8 cellular contexts compared by ENCODE assay signal in genomic region chr19:8396563-8397203, GRCh38. TPM values are rescaled to one million over a fixed set of nuclear protein-coding genes. Genes with fewer than 3 reads are reported as not detected.
A peak's percentile ranks its signal among the peaks of the same experiment; 100 is the strongest.
DNase-seq lines count a peak whose midpoint lies in the region; ATAC-seq and TF ChIP-seq lines count a peak whose summit lies in the region.

No MANE protein-coding gene starts in this region.

- H3K9ac ChIP-seq in GM23248 (no peak overlapping the region), parathyroid adenoma (no peak overlapping the region)

- H3K79me2 ChIP-seq in GM23248 (ENCODE audit: insufficient read depth) (peaks cover 89% of the 10 kb centered on the region), parathyroid adenoma (peaks cover 38% of the 10 kb centered on the region)

- DNase-seq in GM23248 (peak; percentile 77), SJCRH30 (peak; percentile 38 to 53), activated gamma-delta T cell (lab: John Stamatoyannopoulos, UW) (peak; percentile 62), fibroblast of villous mesenchyme (ENCODE audit: low read depth) (peak; percentile 56), upper lobe of left lung (peak; percentile 52 to 88)

- peak; percentile 47 to 74 for ATAC-seq in upper lobe of left lung (ENCODE audit: low FRiP score in 2 of 2)
- no peak for ATAC-seq in HG03378 (IDR thresholded peaks at IDR 0.05; ENCODE audit: unreplicated experiment)

- H3K4me3 ChIP-seq in GM23248 (no peak overlapping the region), SJCRH30 (no peak overlapping the region), fibroblast of villous mesenchyme (ENCODE audit: low read depth, low read length) (no peak overlapping the region), parathyroid adenoma (ENCODE audit: low read depth, low read length) (no peak overlapping the region), upper lobe of left lung (no peak overlapping the region)

- H3K36me3 ChIP-seq in GM23248 (ENCODE audit: low read depth) (no peaks in the 10 kb centered on the region), SJCRH30 (peaks cover 3% of the 10 kb centered on the region; the same call in 1 of the 2 replicates), parathyroid adenoma (ENCODE audit: control insufficient read depth, insufficient read depth, low read length) (no peaks in the 10 kb centered on the region), upper lobe of left lung (peaks cover under 1 to 19% (median 18%) of the 10 kb centered on the region in 4 donors)

- H3K9me3 ChIP-seq in GM23248 (ENCODE audit: low read depth), result no peaks in the 10 kb centered on the region
- H3K9me3 ChIP-seq in SJCRH30 (replicated peaks), result no peaks in the 10 kb centered on the region
- no peaks in the 10 kb centered on the region for H3K9me3 ChIP-seq in parathyroid adenoma (ENCODE audit: control insufficient read depth, low read length)
- no peaks in the 10 kb centered on the region for H3K9me3 ChIP-seq in upper lobe of left lung

- no peaks in the 10 kb centered on the region for H3K9me2 ChIP-seq in GM23248 (ENCODE audit: insufficient read depth)

- H2AFZ ChIP-seq in GM23248 (no peak overlapping the region), parathyroid adenoma (no peak overlapping the region)

- H3F3A ChIP-seq in GM23248 (ENCODE audit: insufficient read depth), result peaks cover 11% of the 10 kb centered on the region

- in situ Hi-C loops in GM23248 (cut with MboI), result no loop called here

- H3K4me1 ChIP-seq in GM23248 (ENCODE audit: insufficient read depth) (peaks cover 25% of the 10 kb centered on the region), SJCRH30 (peaks cover 21% of the 10 kb centered on the region), parathyroid adenoma (peaks cover 28% of the 10 kb centered on the region), upper lobe of left lung (peaks cover 55 to 65% (median 59%) of the 10 kb centered on the region in 4 donors)

- H3K27ac ChIP-seq in 22Rv1 (peak overlapping the region; percentile 91), GM23248 (no peak overlapping the region), SJCRH30 (no peak overlapping the region), parathyroid adenoma (peak overlapping the region; percentile 90), upper lobe of left lung (peak overlapping the region in 3 of 4 donors; percentile 10 to 42 (median 24))

- H4K20me1 ChIP-seq in GM23248 (ENCODE audit: insufficient read depth), result no peaks in the 10 kb centered on the region

- 37 to 63% methylated on average over 15 to 22 of the region's 22 CpGs for WGBS in GM23248 (ENCODE audit: low coverage in 1 of 2, low lambda C conversion rate in 2 of 2, missing lambda C conversion rate in 2 of 2), 2 experiments
- WGBS in upper lobe of left lung, 2 donors, result 63 to 69% methylated on average over 11 to 16 of the region's 22 CpGs

- TF ChIP-seq CTCF in 22Rv1 (IDR thresholded peaks at IDR 0.05) (peak; percentile 84), fibroblast of villous mesenchyme (IDR thresholded peaks at IDR 0.05; ENCODE audit: insufficient read depth, low read depth, low read length) (peak; percentile 74), parathyroid adenoma (IDR thresholded peaks at IDR 0.05) (peak; percentile 66), upper lobe of left lung (IDR thresholded peaks at IDR 0.05) (peak; percentile 54 to 67 (median 61))

- no peak for TF ChIP-seq EP300 in upper lobe of left lung (IDR thresholded peaks at IDR 0.05)

- H3K27me3 ChIP-seq in GM23248 (replicated peaks; ENCODE audit: insufficient read depth), result no peaks in the 10 kb centered on the region
- H3K27me3 ChIP-seq in SJCRH30, result no peaks in the 10 kb centered on the region
- no peaks in the 10 kb centered on the region for H3K27me3 ChIP-seq in parathyroid adenoma (ENCODE audit: control insufficient read depth, insufficient read depth, low read length)
- H3K27me3 ChIP-seq in upper lobe of left lung, result no peaks in the 10 kb centered on the region

- H3K4me2 ChIP-seq in GM23248 (ENCODE audit: unreplicated experiment), result no peak overlapping the region
- H3K4me2 ChIP-seq in parathyroid adenoma (ENCODE audit: low read length), result no peak overlapping the region

- no peak for TF ChIP-seq POLR2A in upper lobe of left lung (IDR thresholded peaks at IDR 0.05)

RNA-seq across cellular contexts. Expression of gene RAB11B, which starts 6.5 kb away (rescaled TPM):
- 10.4 and 13.3 TPM in 2 replicates for total RNA-seq in GM23248 (2014; rRNA removed; shearing (Covaris generic))
- 84.9 and 85.9 TPM in 2 replicates for polyA plus RNA-seq in GM23248 (2016; fragmentation: Nextera tagmentation; extraction: Ambion mirVana)
- total RNA-seq in SJCRH30 (2014; rRNA removed; shearing (Covaris generic)), result 15.9 and 17.7 TPM in 2 replicates
- 27.6 and 27.7 TPM in 2 replicates for total RNA-seq in fibroblast of villous mesenchyme
- 100 to 1,000 TPM in 4 of 6 donors, 10 to 100 TPM in 2; 55.0 to 158 (median 130) TPM for total RNA-seq in upper lobe of left lung

RNA-seq across cellular contexts. Expression of gene MARCHF2, which starts 16.4 kb away (rescaled TPM):
- total RNA-seq in GM23248 (2014; rRNA removed; shearing (Covaris generic)), result 64.2 and 87.4 TPM in 2 replicates
- 33.1 and 33.4 TPM in 2 replicates for polyA plus RNA-seq in GM23248 (2016; fragmentation: Nextera tagmentation; extraction: Ambion mirVana)
- 0.55 and 2.8 TPM in 2 replicates for total RNA-seq in SJCRH30 (2014; rRNA removed; shearing (Covaris generic))
- total RNA-seq in fibroblast of villous mesenchyme, result 51.8 and 70.9 TPM in 2 replicates
- total RNA-seq in upper lobe of left lung, result 100 to 1,000 TPM in 3 of 6 donors, 10 to 100 TPM in 3; 72.2 to 266 (median 111) TPM

RNA-seq across cellular contexts. Expression of gene ANGPTL4, which starts 32.7 kb away (rescaled TPM):
- 11.4 and 13.1 TPM in 2 replicates for total RNA-seq in GM23248 (2014; rRNA removed; shearing (Covaris generic))
- 37.9 and 39.9 TPM in 2 replicates for polyA plus RNA-seq in GM23248 (2016; fragmentation: Nextera tagmentation; extraction: Ambion mirVana)
- total RNA-seq in SJCRH30 (2014; rRNA removed; shearing (Covaris generic)), result 0.10 and 0.59 TPM in 2 replicates
- 0.64 and 1.3 TPM in 2 replicates for total RNA-seq in fibroblast of villous mesenchyme
- total RNA-seq in upper lobe of left lung, result 10 to 100 TPM in 4 of 6 donors, 1 to 10 TPM in 1, not detected in 1; 1.8 to 27.7 (median 13.4) TPM

RNA-seq across cellular contexts. Expression of gene HNRNPM, which starts 48.1 kb away (rescaled TPM):
- total RNA-seq in GM23248 (2014; rRNA removed; shearing (Covaris generic)), result 69.4 and 71.0 TPM in 2 replicates
- 116 and 117 TPM in 2 replicates for polyA plus RNA-seq in GM23248 (2016; fragmentation: Nextera tagmentation; extraction: Ambion mirVana)
- total RNA-seq in SJCRH30 (2014; rRNA removed; shearing (Covaris generic)), result 191 and 195 TPM in 2 replicates
- total RNA-seq in fibroblast of villous mesenchyme, result 41.9 and 49.0 TPM in 2 replicates
- total RNA-seq in upper lobe of left lung, result 100 to 1,000 TPM in 5 of 6 donors, 10 to 100 TPM in 1; 95.2 to 188 (median 149) TPM

RNA-seq across cellular contexts. Expression of gene KANK3, which starts 53.6 kb away (rescaled TPM):
- 0.11 and 0.63 TPM in 2 replicates for total RNA-seq in GM23248 (2014; rRNA removed; shearing (Covaris generic))
- polyA plus RNA-seq in GM23248 (2016; fragmentation: Nextera tagmentation; extraction: Ambion mirVana), result not detected in 2 replicates
- 0.04 TPM in 1 of 2 replicates, not detected in the other for total RNA-seq in SJCRH30 (2014; rRNA removed; shearing (Covaris generic))
- under 0.01 and 0.64 TPM in 2 replicates for total RNA-seq in fibroblast of villous mesenchyme
- total RNA-seq in upper lobe of left lung, result 100 to 1,000 TPM in 1 of 6 donors, 10 to 100 TPM in 5; 27.7 to 109 (median 56.9) TPM

Comparison
In these comparisons a context has a peak if more than half of its experiments do, and no peak if none do; other contexts are left out.
1. H3K27ac ChIP-seq: peak in 22Rv1 (single experiment), parathyroid adenoma (single experiment) and upper lobe of left lung (3 of 4); none in GM23248 (single experiment) and SJCRH30 (single experiment).
2. RNA of gene MARCHF2, which starts 16.4 kb away (total RNA-seq): 72.2 to 266 TPM in upper lobe of left lung, 64.2 to 87.4 TPM in GM23248 and 51.8 to 70.9 TPM in fibroblast of villous mesenchyme; 0.55 to 2.8 TPM in SJCRH30; every median in the first group is over 10 times any median in the second.
3. Peak in every context shown above with its lines, with median percentiles within 50 percentile points of each other: CTCF ChIP-seq and DNase-seq.